ENCODE assay signal across 9 cellular contexts in genomic region chr9:93892748-93893147, GRCh38.
"Had no signal": no experiment of that assay in that cellular context is flagged by ENCODE, and none has a peak within 500 bp of the region (broad histone marks: within the 10 kb centered on the region; RNA-seq: fewer than 3 reads in every experiment).

No MANE protein-coding gene starts in this region.

- FAIRE-seq: H1, H54 had no signal

- H3K9ac ChIP-seq: KMS-11 had no signal

- ATAC-seq: GM23338 had no signal

- H2AFZ ChIP-seq: GM23338 had no signal

- H3K4me2 ChIP-seq: GM23338, KMS-11 had no signal

- H3K27ac ChIP-seq: HL-60, KMS-11 had no signal

- H3K4me3 ChIP-seq: GM23338 had no signal

- DNase-seq: HCEC 1CT, HFFc6, IMR-90, KBM-7 had no signal
